Comparison of ENCODE assay signal across 8 cellular contexts in genomic region chr2:230067990-230068657, GRCh38. TPM values are rescaled to one million over a fixed set of nuclear protein-coding genes. Genes with fewer than 3 reads are reported as not detected.
DNase-seq lines count a peak whose midpoint lies in the region; ATAC-seq and TF ChIP-seq lines count a peak whose summit lies in the region.

No MANE protein-coding gene starts in this region.

- H3K4me3 Mint-ChIP-seq in activated CD8-positive, alpha-beta memory T cell treated with anti-CD3 and anti-CD28 coated beads, Interleukin-2, amount 10 ng/mL, durations not matched to agents 7 days and 5 days, result peak overlapping the region; percentile 68

- peaks cover 33% of the 10 kb centered on the region for H3K27me3 ChIP-seq in DOHH2 (ENCODE audit: control insufficient read depth, low read length)
- H3K27me3 ChIP-seq in GM23248 (replicated peaks; ENCODE audit: insufficient read depth), result no peaks in the 10 kb centered on the region
- peaks cover 0 to 7% (median 0%) of the 10 kb centered on the region in 3 donors for H3K27me3 ChIP-seq in stomach

- no peak for TF ChIP-seq POLR2A in erythroblast (IDR thresholded peaks at IDR 0.05; ENCODE audit: low read length)
- no peak for TF ChIP-seq POLR2A in stomach (IDR thresholded peaks at IDR 0.05)

- in situ Hi-C loops in GM23248 (cut with MboI), result no loop called here

- peak overlapping the region; percentile 15; the same call in 1 of the 2 replicates for H3K9ac ChIP-seq in GM23248

- DNase-seq in GM23248 (peak; percentile 61), NCI-H1930 (lab: John Stamatoyannopoulos, UW) (peak; percentile 8 to 51), erythroblast (lab: John Stamatoyannopoulos, UW) (peak; percentile 32 to 44), mucosa of descending colon (peak; percentile 39 to 72 (median 71)), stomach (peak; percentile 52)
- peak; percentile 52 for DNase-seq in activated CD8-positive, alpha-beta memory T cell treated with anti-CD3 and anti-CD28 coated beads, Interleukin-2, amount 10 ng/mL, durations not matched to agents 7 days and 5 days

- H3K4me2 ChIP-seq in DOHH2 (ENCODE audit: low read length) (peak overlapping the region; percentile 87), GM23248 (ENCODE audit: unreplicated experiment) (peak overlapping the region; percentile 89)

- H3K79me2 ChIP-seq in DOHH2 (ENCODE audit: control insufficient read depth, low read length) (no peaks in the 10 kb centered on the region), GM23248 (ENCODE audit: insufficient read depth) (no peaks in the 10 kb centered on the region)

- H3K27me3 Mint-ChIP-seq in activated CD8-positive, alpha-beta memory T cell treated with anti-CD3 and anti-CD28 coated beads, Interleukin-2, amount 10 ng/mL, durations not matched to agents 7 days and 5 days, result peaks cover 45% of the 10 kb centered on the region

- H3K9me2 ChIP-seq in DOHH2 (replicated peaks; ENCODE audit: control insufficient read depth, low read length) (no peaks in the 10 kb centered on the region), GM23248 (ENCODE audit: insufficient read depth) (no peaks in the 10 kb centered on the region)

- TF ChIP-seq CTCF in DOHH2 (IDR thresholded peaks at IDR 0.05; ENCODE audit: low read depth, low read length, poor library complexity, severe bottlenecking), result no peak
- no peak for TF ChIP-seq CTCF in mucosa of descending colon (IDR thresholded peaks at IDR 0.05)
- TF ChIP-seq CTCF in stomach (IDR thresholded peaks at IDR 0.05), result no peak

- H4K20me1 ChIP-seq in DOHH2 (ENCODE audit: control insufficient read depth, insufficient read depth, low read depth, low read length) (no peaks in the 10 kb centered on the region), GM23248 (ENCODE audit: insufficient read depth) (no peaks in the 10 kb centered on the region)

- H3K4me3 ChIP-seq in DOHH2 (ENCODE audit: low read length) (peak overlapping the region; percentile 70), GM23248 (peak overlapping the region; percentile 73), mucosa of descending colon (peak overlapping the region; percentile 7), stomach (peak overlapping the region; percentile 58 to 89 (median 78))

- 1 to 3% methylated on average over 38 to 48 of the region's 65 CpGs for WGBS in GM23248 (ENCODE audit: low coverage in 1 of 2, low lambda C conversion rate in 2 of 2, missing lambda C conversion rate in 2 of 2), 2 experiments
- 0 to 1% (median 0%) methylated on average over 34 to 65 of the region's 65 CpGs for WGBS in stomach, 5 donors

- TF ChIP-seq EP300 in stomach (IDR thresholded peaks at IDR 0.05), result no peak

- CTCF ChIA-PET in activated CD8-positive, alpha-beta memory T cell treated with anti-CD3 and anti-CD28 coated beads, Interleukin-2, amount 10 ng/mL, durations not matched to agents 7 days and 5 days (lab: Charles Lee), result interaction anchor here (0.8 to 4.1 kb wide), 15 partner anchors 9 to 547 kb away, joined by 3 to 58 read pairs (median 6); no protein-coding TSS in a partner anchor

- H3F3A ChIP-seq in DOHH2 (ENCODE audit: control insufficient read depth, insufficient read depth) (no peaks in the 10 kb centered on the region), GM23248 (ENCODE audit: insufficient read depth) (no peaks in the 10 kb centered on the region)

- H2AFZ ChIP-seq in GM23248, result peak overlapping the region; percentile 94

- no peaks in the 10 kb centered on the region for H3K36me3 ChIP-seq in DOHH2 (ENCODE audit: control insufficient read depth, low read length)
- no peaks in the 10 kb centered on the region for H3K36me3 ChIP-seq in GM23248 (ENCODE audit: low read depth)
- no peaks in the 10 kb centered on the region for H3K36me3 ChIP-seq in mucosa of descending colon (ENCODE audit: low read depth)
- no peaks in the 10 kb centered on the region for H3K36me3 ChIP-seq in stomach

- H3K4me1 ChIP-seq in DOHH2 (ENCODE audit: control insufficient read depth, low read length), result peaks cover 22% of the 10 kb centered on the region
- H3K4me1 ChIP-seq in GM23248 (ENCODE audit: insufficient read depth), result no peaks in the 10 kb centered on the region
- no peaks in the 10 kb centered on the region for H3K4me1 ChIP-seq in mucosa of descending colon (ENCODE audit: low read depth)
- H3K4me1 ChIP-seq in stomach, result peaks cover 0 to 29% (median 26%) of the 10 kb centered on the region in 4 donors

- H3K9me3 ChIP-seq in DOHH2 (ENCODE audit: control insufficient read depth, insufficient read depth, low read length) (no peaks in the 10 kb centered on the region), GM23248 (ENCODE audit: low read depth) (no peaks in the 10 kb centered on the region), mucosa of descending colon (no peaks in the 10 kb centered on the region), stomach (no peaks in the 10 kb centered on the region)

- peaks cover 25% of the 10 kb centered on the region for H3K4me1 Mint-ChIP-seq in activated CD8-positive, alpha-beta memory T cell treated with anti-CD3 and anti-CD28 coated beads, Interleukin-2, amount 10 ng/mL, durations not matched to agents 7 days and 5 days

- peaks cover under 1% of the 10 kb centered on the region for H3K36me3 Mint-ChIP-seq in activated CD8-positive, alpha-beta memory T cell treated with anti-CD3 and anti-CD28 coated beads, Interleukin-2, amount 10 ng/mL, durations not matched to agents 7 days and 5 days

- intact Hi-C loops in mucosa of descending colon (cut with DNase I, micrococcal nuclease), result no loop called here
- intact Hi-C loops in stomach (cut with DNase I; ENCODE audit: low total_unique reads), result no loop called here

- H3K27ac Mint-ChIP-seq in activated CD8-positive, alpha-beta memory T cell treated with anti-CD3 and anti-CD28 coated beads, Interleukin-2, amount 10 ng/mL, durations not matched to agents 7 days and 5 days, result no peak overlapping the region

- ATAC-seq in activated CD8-positive, alpha-beta memory T cell treated with anti-CD3 and anti-CD28 coated beads, Interleukin-2, amount 10 ng/mL, durations not matched to agents 7 days and 5 days, result peak; percentile 52
- ATAC-seq in mucosa of descending colon, result peak; percentile 68
- no peak for ATAC-seq in GM21360 (IDR thresholded peaks at IDR 0.05; ENCODE audit: unreplicated experiment)

- H3K27ac ChIP-seq in DOHH2 (ENCODE audit: low read depth, low read length) (no peak overlapping the region), GM23248 (no peak overlapping the region), stomach (peak overlapping the region; percentile 32 to 82 (median 71))

- no peaks in the 10 kb centered on the region for H3K9me3 Mint-ChIP-seq in activated CD8-positive, alpha-beta memory T cell treated with anti-CD3 and anti-CD28 coated beads, Interleukin-2, amount 10 ng/mL, durations not matched to agents 7 days and 5 days (ENCODE audit: low read depth)

RNA-seq across cellular contexts. Expression of gene SLC16A14, which starts 0.6 kb away (rescaled TPM):
- total RNA-seq in GM23248 (2014; rRNA removed; shearing (Covaris generic)), result not detected in 2 replicates
- polyA plus RNA-seq in GM23248 (2016; fragmentation: Nextera tagmentation; extraction: Ambion mirVana) (not detected in 2 replicates), stomach (1 to 10 TPM in 1 of 3 donors, under 1 TPM in 2; 0.31 to 1.6 (median 0.37) TPM)
- total RNA-seq in activated CD8-positive, alpha-beta memory T cell treated with anti-CD3 and anti-CD28 coated beads, Interleukin-2, amount 10 ng/mL, durations not matched to agents 7 days and 5 days, result under 1 TPM; 0.47 TPM
- total RNA-seq in mucosa of descending colon (10 to 100 TPM in 1 of 3 donors, 1 to 10 TPM in 2; 1.4 to 12.5 (median 3.4) TPM), stomach (1 to 10 TPM in 2 of 5 donors, under 1 TPM in 1, not detected in 2; 0.45 to 5.7 (median 4.9) TPM)

Comparison
In these comparisons a context has a peak if more than half of its experiments do, and no peak if none do; other contexts are left out.
1. H3K27ac ChIP-seq: peak in stomach (5 of 5); none in DOHH2 (single experiment) and GM23248 (single experiment).
2. H3K4me3 ChIP-seq: peak in every context shown above with its lines; median percentile 78 in stomach; 73 in GM23248; 70 in DOHH2; 7 in mucosa of descending colon.
3. Peak in every context shown above with its lines, with median percentiles within 50 percentile points of each other: DNase-seq.